In the genomic region with DNA sequence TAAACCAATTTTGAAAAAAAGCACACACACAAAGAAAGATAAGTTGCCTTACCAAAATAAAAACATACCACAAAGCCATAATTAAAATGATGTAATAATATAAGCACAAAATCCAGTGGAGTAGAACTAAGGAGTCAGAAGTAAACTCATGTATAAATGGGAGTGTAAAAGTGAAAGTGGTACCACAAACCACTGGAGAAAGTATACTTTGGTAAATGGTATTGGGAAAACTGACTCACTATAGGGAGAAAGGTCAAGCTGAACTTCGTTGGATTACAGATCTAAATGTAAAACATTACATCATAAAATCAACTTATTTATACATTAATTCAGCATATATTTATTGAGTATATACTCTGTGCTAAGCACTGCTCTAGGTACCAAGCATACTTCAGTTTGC, we compare ENCODE assay signal across 1 cellular context.
TF ChIP-seq lines count a peak whose summit lies in the region.

No MANE protein-coding gene starts in this region.

TF ChIP-seq in IMR-90, 13 proteins besides CTCF, POLR2A, EP300 and RAD21 (continued from another document):
- TF ChIP-seq, protein P1, sequence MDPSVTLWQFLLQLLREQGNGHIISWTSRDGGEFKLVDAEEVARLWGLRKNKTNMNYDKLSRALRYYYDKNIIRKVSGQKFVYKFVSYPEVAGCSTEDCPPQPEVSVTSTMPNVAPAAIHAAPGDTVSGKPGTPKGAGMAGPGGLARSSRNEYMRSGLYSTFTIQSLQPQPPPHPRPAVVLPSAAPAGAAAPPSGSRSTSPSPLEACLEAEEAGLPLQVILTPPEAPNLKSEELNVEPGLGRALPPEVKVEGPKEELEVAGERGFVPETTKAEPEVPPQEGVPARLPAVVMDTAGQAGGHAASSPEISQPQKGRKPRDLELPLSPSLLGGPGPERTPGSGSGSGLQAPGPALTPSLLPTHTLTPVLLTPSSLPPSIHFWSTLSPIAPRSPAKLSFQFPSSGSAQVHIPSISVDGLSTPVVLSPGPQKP (IDR thresholded peaks at IDR 0.05; ENCODE audit: borderline replicate concordance, low read depth, low read length) = no peak
- TF ChIP-seq RFX5 (IDR thresholded peaks at IDR 0.05; ENCODE audit: low read depth, low read length) (no peak), MAZ (IDR thresholded peaks at IDR 0.05; ENCODE audit: borderline replicate concordance, low read depth, low read length) (no peak)
